27 cellular contexts compared by ENCODE assay signal in genomic region chr11:2562897-2563215, GRCh38.
"Had no signal": no experiment of that assay in that cellular context is flagged by ENCODE, and none has a peak within 500 bp of the region (broad histone marks: within the 10 kb centered on the region; RNA-seq: fewer than 3 reads in every experiment).

No MANE protein-coding gene starts in this region.

- H3K4me3 ChIP-seq: Peyer's patch, SK-N-MC had no signal

- H3K27ac ChIP-seq: Peyer's patch, RWPE1, SK-N-MC had no signal

- DNase-seq: activated CD4-positive, alpha-beta memory T cell treated with anti-CD3 and anti-CD28 coated beads for 36 hours; activated CD4-positive, alpha-beta T cell treated with anti-CD3 and anti-CD28 coated beads, Interleukin-2, amount 10 ng/mL, durations not matched to agents 7 days and 5 days; activated CD4-positive, CD25-positive, alpha-beta regulatory T cell; activated CD8-positive, alpha-beta memory T cell treated with anti-CD3 and anti-CD28 coated beads for 24 hours; activated gamma-delta T cell; activated naive CD4-positive, alpha-beta T cell treated with anti-CD3 and anti-CD28 coated beads for 36 hours; activated T-cell treated with anti-CD3 and anti-CD28 coated beads, Interleukin-2, amount 50 U/mL, for 4 hours; central memory CD4-positive, alpha-beta T cell; MM.1S; NCI-H1105; NCI-H1436; NCI-H1694 treated with DMSO at 0.1 percent for 48 hours; NCI-H2029 treated with DMSO at 0.1 percent for 48 hours; NCI-H345; NCI-H510A treated with DMSO at 0.1 percent for 48 hours; NCI-H69; NK-92 treated with Interleukin-12 subunit alpha and Interleukin-12 subunit beta, amount 100 ng/mL, for 24 hours; SIG-M5; T-helper 2 cell; T1000 had no signal

- H3K9me3 Mint-ChIP-seq: activated CD4-positive, alpha-beta memory T cell treated with anti-CD3 and anti-CD28 coated beads for 36 hours; activated CD4-positive, alpha-beta T cell treated with anti-CD3 and anti-CD28 coated beads, Interleukin-2, amount 10 ng/mL, durations not matched to agents 7 days and 5 days; activated naive CD4-positive, alpha-beta T cell treated with anti-CD3 and anti-CD28 coated beads for 36 hours; activated naive CD8-positive, alpha-beta T cell treated with anti-CD3 and anti-CD28 coated beads, Interleukin-2, amount 10 ng/mL, durations not matched to agents 7 days and 5 days; activated T-cell treated with anti-CD3 and anti-CD28 coated beads, Interleukin-2, amount 50 U/mL, for 4 hours; T-cell had no signal

- H3K36me3 ChIP-seq: Peyer's patch had no signal

- H3K27ac Mint-ChIP-seq: activated CD4-positive, alpha-beta memory T cell treated with anti-CD3 and anti-CD28 coated beads for 36 hours; activated CD4-positive, alpha-beta T cell treated with anti-CD3 and anti-CD28 coated beads, Interleukin-2, amount 10 ng/mL, durations not matched to agents 7 days and 5 days; activated naive CD4-positive, alpha-beta T cell treated with anti-CD3 and anti-CD28 coated beads for 36 hours; activated naive CD8-positive, alpha-beta T cell treated with anti-CD3 and anti-CD28 coated beads, Interleukin-2, amount 10 ng/mL, durations not matched to agents 7 days and 5 days; T-cell had no signal

- H3K27me3 Mint-ChIP-seq: activated CD4-positive, alpha-beta memory T cell treated with anti-CD3 and anti-CD28 coated beads for 36 hours; activated CD4-positive, alpha-beta T cell treated with anti-CD3 and anti-CD28 coated beads, Interleukin-2, amount 10 ng/mL, durations not matched to agents 7 days and 5 days; activated naive CD8-positive, alpha-beta T cell treated with anti-CD3 and anti-CD28 coated beads, Interleukin-2, amount 10 ng/mL, durations not matched to agents 7 days and 5 days; T-cell had no signal

- FAIRE-seq: bronchial epithelial cell, TTC549 had no signal

- H3K4me3 Mint-ChIP-seq: activated CD4-positive, alpha-beta memory T cell treated with anti-CD3 and anti-CD28 coated beads for 36 hours; activated CD4-positive, alpha-beta T cell treated with anti-CD3 and anti-CD28 coated beads, Interleukin-2, amount 10 ng/mL, durations not matched to agents 7 days and 5 days; activated naive CD4-positive, alpha-beta T cell treated with anti-CD3 and anti-CD28 coated beads for 36 hours; activated naive CD8-positive, alpha-beta T cell treated with anti-CD3 and anti-CD28 coated beads, Interleukin-2, amount 10 ng/mL, durations not matched to agents 7 days and 5 days; activated T-cell treated with anti-CD3 and anti-CD28 coated beads, Interleukin-2, amount 50 U/mL, for 4 hours; T-cell had no signal

- ATAC-seq: activated T-cell treated with anti-CD3 and anti-CD28 coated beads, Interleukin-2, amount 50 U/mL, for 4 hours; T-cell had no signal

- H3K9me3 ChIP-seq: Peyer's patch had no signal

- H3K27me3 ChIP-seq: Peyer's patch had no signal

- H3K36me3 Mint-ChIP-seq: activated CD4-positive, alpha-beta memory T cell treated with anti-CD3 and anti-CD28 coated beads for 36 hours; activated naive CD8-positive, alpha-beta T cell treated with anti-CD3 and anti-CD28 coated beads, Interleukin-2, amount 10 ng/mL, durations not matched to agents 7 days and 5 days; T-cell had no signal

- H3K4me1 Mint-ChIP-seq: activated CD4-positive, alpha-beta T cell treated with anti-CD3 and anti-CD28 coated beads, Interleukin-2, amount 10 ng/mL, durations not matched to agents 7 days and 5 days; activated naive CD8-positive, alpha-beta T cell treated with anti-CD3 and anti-CD28 coated beads, Interleukin-2, amount 10 ng/mL, durations not matched to agents 7 days and 5 days had no signal
